In genomic region chr11:129723964-129724291, GRCh38 we compare ENCODE assay signal across 18 cellular contexts.
"Had no signal": no experiment of that assay in that cellular context is flagged by ENCODE, and none has a peak within 500 bp of the region (broad histone marks: within the 10 kb centered on the region; RNA-seq: fewer than 3 reads in every experiment).

No MANE protein-coding gene starts in this region.

- DNase-seq: activated CD4-positive, alpha-beta T cell treated with anti-CD3 and anti-CD28 coated beads, Interleukin-2, amount 10 ng/mL, durations not matched to agents 24 days and 14 days; activated CD8-positive, alpha-beta T cell treated with anti-CD3 and anti-CD28 coated beads, Interleukin-2, amount 10 ng/mL, durations not matched to agents 7 days and 5 days; activated effector memory CD4-positive, alpha-beta T cell treated with Interleukin-2 at 50 U/mL for 16 hours; activated naive CD4-positive, alpha-beta T cell treated with anti-CD3 and anti-CD28 coated beads, Interleukin-2, amount 10 ng/mL, durations not matched to agents 7 days and 5 days; activated naive CD8-positive, alpha-beta T cell treated with anti-CD3 and anti-CD28 coated beads, Interleukin-2, amount 50 U/mL, for 24 hours; activated T-cell treated with anti-CD3 and anti-CD28 coated beads, Interleukin-2, amount 50 U/mL, for 48 hours; anterior cingulate cortex; caudate nucleus; effector memory CD8-positive, alpha-beta T cell; left cardiac atrium; mesenchymal stem cell; naive thymus-derived CD8-positive, alpha-beta T cell; sigmoid colon; stimulated activated CD4-positive, alpha-beta T cell treated with anti-CD3 and anti-CD28 coated beads, Interleukin-4, amount 100 ng/mL, for 24 hours; testis had no signal

- H3K9me3 ChIP-seq: sigmoid colon, testis, upper lobe of left lung had no signal

- H3K27me3 ChIP-seq: sigmoid colon, testis, upper lobe of left lung had no signal

- H3K4me3 ChIP-seq: sigmoid colon, testis, upper lobe of left lung had no signal

- H3K36me3 ChIP-seq: sigmoid colon, upper lobe of left lung had no signal

- H3K4me1 ChIP-seq: parathyroid adenoma, sigmoid colon, testis, upper lobe of left lung had no signal

- H3K27ac ChIP-seq: parathyroid adenoma, sigmoid colon, testis, upper lobe of left lung had no signal

- ATAC-seq: activated CD8-positive, alpha-beta T cell treated with anti-CD3 and anti-CD28 coated beads, Interleukin-2, amount 10 ng/mL, durations not matched to agents 7 days and 5 days; activated naive CD8-positive, alpha-beta T cell treated with anti-CD3 and anti-CD28 coated beads, Interleukin-2, amount 50 U/mL, for 24 hours; effector memory CD8-positive, alpha-beta T cell; left cardiac atrium; naive thymus-derived CD8-positive, alpha-beta T cell; stimulated activated memory B cell treated with anti-CD40 and anti-IgM and Interleukin-4, amounts not matched to agents 10 μg/mL and 1 μg/mL and 100 μg/mL, for 72 hours had no signal
